24 cellular contexts compared by ENCODE assay signal in genomic region chr17:55230716-55231115, GRCh38. TPM values are rescaled to one million over a fixed set of nuclear protein-coding genes. Genes with fewer than 3 reads are reported as not detected.
"Had no signal": no experiment of that assay in that cellular context is flagged by ENCODE, and none has a peak within 500 bp of the region (broad histone marks: within the 10 kb centered on the region; RNA-seq: fewer than 3 reads in every experiment).

No MANE protein-coding gene starts in this region.

- H3K4me1 ChIP-seq: esophagus muscularis mucosa, gastrocnemius medialis, heart right ventricle, left lung, lower lobe of right lung had no signal

- H3K36me3 ChIP-seq: esophagus muscularis mucosa, gastrocnemius medialis, heart right ventricle, left lung, lower lobe of right lung had no signal

- H3K27me3 ChIP-seq: dorsolateral prefrontal cortex, esophagus muscularis mucosa, gastrocnemius medialis, heart right ventricle, left lung had no signal

- H3K4me1 Mint-ChIP-seq: mesothelial cell of epicardium, naive B cell had no signal

- H3K27ac ChIP-seq: coronary artery, dorsolateral prefrontal cortex, esophagus muscularis mucosa, foreskin keratinocyte, gastrocnemius medialis, heart right ventricle, left lung, lower lobe of right lung had no signal

- H3K4me3 ChIP-seq: coronary artery, dorsolateral prefrontal cortex, esophagus muscularis mucosa, gastrocnemius medialis, heart right ventricle, left lung, lower lobe of right lung, mucosa of descending colon had no signal

- H3K4me3 Mint-ChIP-seq: mesothelial cell of epicardium, naive B cell had no signal

- H3K9me3 ChIP-seq: esophagus muscularis mucosa, gastrocnemius medialis, heart right ventricle, left lung, lower lobe of right lung, mucosa of descending colon had no signal

- DNase-seq: dermis blood vessel endothelial cell; dorsolateral prefrontal cortex; effector CD4-positive, alpha-beta T cell; effector memory CD4-positive, alpha-beta T cell; foreskin keratinocyte; gastrocnemius medialis; glutamatergic neuron; head of caudate nucleus; heart right ventricle; hippocampal formation; left cardiac atrium; left lung; left ventricle myocardium superior; lower lobe of right lung; mesenchymal stem cell; mucosa of descending colon; naive B cell had no signal

- H3K27ac Mint-ChIP-seq: mesothelial cell of epicardium had no signal

- H3K36me3 Mint-ChIP-seq: mesothelial cell of epicardium, naive B cell had no signal

- ATAC-seq: foreskin keratinocyte, gastrocnemius medialis, heart right ventricle, left cardiac atrium, left lung, left ventricle myocardium superior, lower lobe of right lung, mucosa of descending colon had no signal

RNA-seq across cellular contexts. Expression of gene HLF, which starts 34.0 kb away (rescaled TPM):
- total RNA-seq: dermis blood vessel endothelial cell, endothelial cell of umbilical vein, fibroblast of villous mesenchyme, glomerular endothelial cell, lung microvascular endothelial cell had no signal
